In genomic region chr19:2154587-2155075, GRCh38 we compare ENCODE assay signal across 17 cellular contexts. TPM values are rescaled to one million over a fixed set of nuclear protein-coding genes. Genes with fewer than 3 reads are reported as not detected.
DNase-seq lines count a peak whose midpoint lies in the region; ATAC-seq, FAIRE-seq and TF ChIP-seq lines count a peak whose summit lies in the region.
"Had no signal": no experiment of that assay in that cellular context is flagged by ENCODE, and none has a peak within 500 bp of the region (broad histone marks: within the 10 kb centered on the region; RNA-seq: fewer than 3 reads in every experiment).

No MANE protein-coding gene starts in this region.

- no peak overlapping the region for H2BK12ac ChIP-seq in H9 (ENCODE audit: insufficient read length, low read depth, low read length)

- H3K27ac ChIP-seq in AG04450 (ENCODE audit: low read depth, low read length) (peak overlapping the region; percentile 31), keratinocyte (ENCODE audit: control insufficient read depth, insufficient read depth, low read length) (peak overlapping the region; percentile 41), upper lobe of left lung (no peak overlapping the region), H9 (ENCODE audit: insufficient read length, low read depth, low read length) (no peak overlapping the region)
- H3K27ac ChIP-seq: brain microvascular endothelial cell, HL-60, SJSA1, tibial nerve had no signal

- peaks cover 8% of the 10 kb centered on the region for H3K23me2 ChIP-seq in H9 (ENCODE audit: insufficient read length, low read depth, low read length, poor library complexity, severe bottlenecking)

- no peak overlapping the region for H2BK20ac ChIP-seq in H9 (ENCODE audit: low read depth, low read length, poor library complexity, severe bottlenecking)

- H3K4me3 Mint-ChIP-seq in IgD-negative memory B cell, result peak overlapping the region in 1 of 4 donors; percentile 22
- H3K4me3 Mint-ChIP-seq in MCF 10A (ENCODE audit: unreplicated experiment), result no peak overlapping the region
- no peak overlapping the region for H3K4me3 Mint-ChIP-seq in H9
- H3K4me3 Mint-ChIP-seq: activated T-helper 1 cell treated with anti-CD3 and anti-CD28 coated beads, Interleukin-12 subunit alpha, Interleukin-12 subunit beta, Interleukin-2, Interleukin-4 antibody, amounts not matched to agents 30 ng/mL and 10 ng/mL and 1 ng/mL, durations not matched to agents 14 hours and 24 hours and 36 hours; naive thymus-derived CD8-positive, alpha-beta T cell had no signal

- H3K23ac ChIP-seq in H9 (ENCODE audit: insufficient read length, low read depth, low read length), result no peak overlapping the region

- 92 to 95% methylated on average over 10 of the region's 10 CpGs for WGBS in upper lobe of left lung, 2 donors
- no CpG with 5 or more reads among the region's 10 CpGs for whole genome bisulfite sequencing in H9 (ENCODE audit: extremely low coverage, insufficient read length, low lambda C conversion rate)

- H3K9me3 Mint-ChIP-seq in IgD-negative memory B cell, result no peaks in the 10 kb centered on the region
- H3K9me3 Mint-ChIP-seq in MCF 10A (ENCODE audit: unreplicated experiment), result no peaks in the 10 kb centered on the region
- H3K9me3 Mint-ChIP-seq in H9, result peaks cover 0 to 1% of the 10 kb centered on the region in 2 experiments; a peak in 1 of 5 replicates
- H3K9me3 Mint-ChIP-seq: activated T-helper 1 cell treated with anti-CD3 and anti-CD28 coated beads, Interleukin-12 subunit alpha, Interleukin-12 subunit beta, Interleukin-2, Interleukin-4 antibody, amounts not matched to agents 30 ng/mL and 10 ng/mL and 1 ng/mL, durations not matched to agents 14 hours and 24 hours and 36 hours; naive thymus-derived CD8-positive, alpha-beta T cell had no signal

- H4K91ac ChIP-seq in H9 (ENCODE audit: insufficient read length, low read depth, low read length), result no peak overlapping the region

- H3K27ac Mint-ChIP-seq in IgD-negative memory B cell (peak overlapping the region in 2 of 3 donors; percentile 58 to 71), MCF 10A (ENCODE audit: low read depth, unreplicated experiment) (peak overlapping the region; percentile 90), H9 (no peak overlapping the region; a peak in 1 of 7 replicates)
- H3K27ac Mint-ChIP-seq: activated T-helper 1 cell treated with anti-CD3 and anti-CD28 coated beads, Interleukin-12 subunit alpha, Interleukin-12 subunit beta, Interleukin-2, Interleukin-4 antibody, amounts not matched to agents 30 ng/mL and 10 ng/mL and 1 ng/mL, durations not matched to agents 14 hours and 24 hours and 36 hours had no signal

- no peak overlapping the region for H3K4ac ChIP-seq in H9 (ENCODE audit: low read depth, low read length)

- no peak for TF ChIP-seq CTCF in AG04450 (IDR thresholded peaks at IDR 0.05; ENCODE audit: low read depth, low read length)
- TF ChIP-seq CTCF in MCF 10A (IDR thresholded peaks at IDR 0.05; ENCODE audit: unreplicated experiment), result no peak
- no peak for TF ChIP-seq CTCF in keratinocyte (optimal IDR thresholded peaks at IDR 0.05 in 1 of 3, IDR thresholded peaks at IDR 0.05 in 1 of 3, conservative IDR thresholded peaks at IDR 0.05 in 1 of 3; ENCODE audit: extremely low read depth in 1 of 3, insufficient read depth in 2 of 3, low read length in 3 of 3)
- no peak for TF ChIP-seq CTCF in upper lobe of left lung (IDR thresholded peaks at IDR 0.05)
- no peak for TF ChIP-seq CTCF in H9 (conservative IDR thresholded peaks at IDR 0.05)

- H2BK120ac ChIP-seq in H9 (ENCODE audit: low read depth, low read length, poor library complexity, severe bottlenecking), result no peak overlapping the region

- no peak overlapping the region for H2BK15ac ChIP-seq in H9 (ENCODE audit: low read depth, low read length)

- H3K9me3 ChIP-seq in AG04450 (ENCODE audit: control insufficient read depth, insufficient read depth, low read length) (no peaks in the 10 kb centered on the region; the same call in 1 of the 2 replicates), keratinocyte (ENCODE audit: control insufficient read depth, low read depth, low read length) (no peaks in the 10 kb centered on the region), upper lobe of left lung (no peaks in the 10 kb centered on the region), H9 (ENCODE audit: control insufficient read depth, low read depth, low read length) (no peaks in the 10 kb centered on the region)
- H3K9me3 ChIP-seq: SJSA1, tibial nerve had no signal

- peaks cover 0 to 2% of the 10 kb centered on the region in 2 experiments for H3K36me3 ChIP-seq in keratinocyte (ENCODE audit: control insufficient read depth in 2 of 2, extremely low read depth in 1 of 2, insufficient read depth in 2 of 2, low read length in 2 of 2)
- no peaks in the 10 kb centered on the region for H3K36me3 ChIP-seq in upper lobe of left lung
- H3K36me3 ChIP-seq: brain microvascular endothelial cell, tibial nerve had no signal

- H4K20me1 ChIP-seq in keratinocyte (ENCODE audit: control insufficient read depth, extremely low read depth, insufficient read depth, low read length) (no peaks in the 10 kb centered on the region), H9 (ENCODE audit: control insufficient read depth, insufficient read depth, insufficient read length) (no peaks in the 10 kb centered on the region)

- no peak overlapping the region for H3K56ac ChIP-seq in H9 (ENCODE audit: insufficient read length, low read depth, low read length)

- no TSS peak for BruUV-seq in MCF 10A (replicated peaks; lab: Mats Ljungman, UMichigan)

- peaks cover under 1% of the 10 kb centered on the region for H3K79me1 ChIP-seq in H9 (ENCODE audit: insufficient read depth, low read depth, low read length, poor library complexity, severe bottlenecking)

- TF ChIP-seq EP300 in upper lobe of left lung (IDR thresholded peaks at IDR 0.05), result no peak

- H2AK5ac ChIP-seq in H9 (ENCODE audit: insufficient read length, low read length), result no peak overlapping the region

- CTCF ChIA-PET in AG04450 (lab: Charles Lee), result interaction anchor here (0.7 to 3.0 kb wide), 9 partner anchors 12 to 304 kb away, joined by 3 to 36 read pairs (median 8); no protein-coding TSS in a partner anchor
- CTCF ChIA-PET in MCF 10A (lab: Yijun Ruan, JAX), result interaction anchor here (0.7 to 2.1 kb wide), 6 partner anchors 15 to 340 kb away, joined by 3 to 6 read pairs (median 3); no protein-coding TSS in a partner anchor

- H3K36me3 Mint-ChIP-seq in IgD-negative memory B cell, result no peaks in the 10 kb centered on the region
- peaks cover 2% of the 10 kb centered on the region for H3K36me3 Mint-ChIP-seq in MCF 10A (ENCODE audit: insufficient read depth, unreplicated experiment)
- H3K36me3 Mint-ChIP-seq in H9 (ENCODE audit: insufficient read depth in 1 of 3, low read depth in 3 of 3), result peaks cover 0 to 9% (median 6%) of the 10 kb centered on the region in 3 experiments; a peak in 5 of 7 replicates
- H3K36me3 Mint-ChIP-seq: naive thymus-derived CD8-positive, alpha-beta T cell had no signal

- H3K18ac ChIP-seq in H9 (ENCODE audit: insufficient read length, low read depth, low read length), result no peak overlapping the region

- no peak for DNase-seq in AG04450 (ENCODE audit: low read depth, low spot score)
- DNase-seq in MCF 10A (ENCODE audit: unreplicated experiment), result peak; percentile 47
- DNase-seq in keratinocyte (ENCODE audit: low read depth, low spot score), result no peak
- no peak for DNase-seq in upper lobe of left lung
- DNase-seq in H9, result no peak
- DNase-seq in stimulated activated CD4-positive, alpha-beta T cell treated with anti-CD3 and anti-CD28 coated beads, Interleukin-4, amount 100 ng/mL, for 24 hours, result no peak
- DNase-seq: activated CD4-positive, CD25-positive, alpha-beta regulatory T cell; brain microvascular endothelial cell; erythroblast; naive thymus-derived CD8-positive, alpha-beta T cell; NCI-H1048 had no signal

- H4K8ac ChIP-seq in H9 (replicated peaks; ENCODE audit: insufficient read length, low read depth, low read length), result no peak overlapping the region

- intact Hi-C loops in MCF 10A (cut with micrococcal nuclease), result loop anchor here (5.0 kb wide), 1 partner anchor 137 kb away; the partner anchor contains the start of gene BTBD2

- H3T11ph ChIP-seq in H9 (ENCODE audit: low read length), result no peak overlapping the region

- H3K79me2 ChIP-seq in keratinocyte (ENCODE audit: control insufficient read depth, insufficient read depth, low read length) (peaks cover 16% of the 10 kb centered on the region), H9 (ENCODE audit: insufficient read depth, low read length) (peaks cover 14% of the 10 kb centered on the region; the same call in 1 of the 2 replicates)

- H3K4me2 ChIP-seq in keratinocyte (ENCODE audit: control insufficient read depth, extremely low read depth, insufficient read depth, low read depth, low read length) (peak overlapping the region; percentile 44), H9 (ENCODE audit: insufficient read depth, insufficient read length, low read length) (no peak overlapping the region)

- POLR2A ChIA-PET in AG04450 (lab: Yijun Ruan, JAX) (no interaction called here), MCF 10A (lab: Yijun Ruan, JAX) (interaction anchor here (0.6 to 2.8 kb wide), 11 partner anchors 9 to 273 kb away, joined by 3 to 20 read pairs (median 4); partner anchors contain the start of genes LSM7, PLEKHJ1 and TIMM13)

- H3K27me3 ChIP-seq in AG04450 (ENCODE audit: control insufficient read depth, insufficient read depth, low read length) (no peaks in the 10 kb centered on the region), keratinocyte (ENCODE audit: control insufficient read depth, extremely low read depth, insufficient read depth, low read length) (no peaks in the 10 kb centered on the region), upper lobe of left lung (no peaks in the 10 kb centered on the region), H9 (ENCODE audit: insufficient read depth, low read length) (no peaks in the 10 kb centered on the region)
- H3K27me3 ChIP-seq: brain microvascular endothelial cell, SJSA1, tibial nerve had no signal

- H3K9ac ChIP-seq in keratinocyte (ENCODE audit: control insufficient read depth, extremely low read depth, insufficient read depth, low read length), result no peak overlapping the region
- no peak overlapping the region for H3K9ac ChIP-seq in H9 (ENCODE audit: extremely low read depth, insufficient read length, low read length)

- no peaks in the 10 kb centered on the region for H3K9me1 ChIP-seq in keratinocyte (ENCODE audit: control insufficient read depth, extremely low read depth, insufficient read depth, low read length)

- no peak overlapping the region for H2BK5ac ChIP-seq in H9 (ENCODE audit: insufficient read length, low read length)

- H2AFZ ChIP-seq in keratinocyte (ENCODE audit: control insufficient read depth, low read length) (no peak overlapping the region), H9 (ENCODE audit: low read length) (no peak overlapping the region)

- TF ChIP-seq POLR2A in upper lobe of left lung (IDR thresholded peaks at IDR 0.05), result no peak

- H3K4me1 Mint-ChIP-seq in IgD-negative memory B cell (peaks cover 11 to 19% (median 17%) of the 10 kb centered on the region in 3 donors), MCF 10A (ENCODE audit: insufficient read depth, unreplicated experiment) (peaks cover 12% of the 10 kb centered on the region), H9 (peaks cover 11 to 14% of the 10 kb centered on the region in 2 experiments)

- H4K5ac ChIP-seq in H9 (ENCODE audit: insufficient read length, low read depth, low read length), result no peak overlapping the region

- FAIRE-seq in keratinocyte (lab: Jason Lieb, UNC), result no peak

- dilution Hi-C loops in keratinocyte (cut with MboI; ENCODE audit: extremely low pct_ligation_motif_present, low sequenced_read_pairs), result no loop called here

- H3K4me1 ChIP-seq in keratinocyte (ENCODE audit: control insufficient read depth, extremely low read depth, insufficient read depth, low read length), result peaks cover 19% of the 10 kb centered on the region
- peaks cover 16 to 27% (median 18%) of the 10 kb centered on the region in 4 donors for H3K4me1 ChIP-seq in upper lobe of left lung
- no peaks in the 10 kb centered on the region for H3K4me1 ChIP-seq in H9 (ENCODE audit: insufficient read depth, low read length)

- H3K27me3 Mint-ChIP-seq in IgD-negative memory B cell, result no peaks in the 10 kb centered on the region
- no peaks in the 10 kb centered on the region for H3K27me3 Mint-ChIP-seq in MCF 10A (ENCODE audit: insufficient read depth, unreplicated experiment)
- H3K27me3 Mint-ChIP-seq in H9 (ENCODE audit: low read depth), result no peaks in the 10 kb centered on the region; the same call in 1 of the 2 replicates
- H3K27me3 Mint-ChIP-seq: naive thymus-derived CD8-positive, alpha-beta T cell had no signal

- H3K14ac ChIP-seq in H9 (ENCODE audit: insufficient read depth, low read length), result no peak overlapping the region

- ATAC-seq in upper lobe of left lung (ENCODE audit: low FRiP score in 2 of 2) (no peak), GM19351 (IDR thresholded peaks at IDR 0.05; ENCODE audit: unreplicated experiment) (no peak)
- ATAC-seq: naive thymus-derived CD8-positive, alpha-beta T cell had no signal

- H3K4me3 ChIP-seq in AG04450 (ENCODE audit: low read depth, low read length) (no peak overlapping the region), keratinocyte (ENCODE audit: control insufficient read depth in 2 of 3, extremely low read depth in 1 of 3, insufficient read depth in 2 of 3, low read depth in 1 of 3, low read length in 3 of 3) (no peak overlapping the region), upper lobe of left lung (no peak overlapping the region)
- H3K4me3 ChIP-seq: SJSA1, tibial nerve had no signal

RNA-seq across cellular contexts. Expression of gene AP3D1, which starts 3.3 kb away (rescaled TPM):
- polyA plus RNA-seq in AG04450 (2011; rRNA removed) (68.2 and 94.4 TPM in 2 replicates), IgD-negative memory B cell (23.7 TPM), keratinocyte (51.1 to 108 TPM (median 56.1 TPM) in 3 replicates)
- polyA minus RNA-seq in AG04450 (2011; rRNA and poly(A)+ RNA removed), result 134 and 184 TPM in 2 replicates
- total RNA-seq in MCF 10A (2022) (172 and 181 TPM in 2 replicates), upper lobe of left lung (100 to 1,000 TPM in 5 of 6 donors, 10 to 100 TPM in 1; 73.5 to 180 (median 115) TPM), H9 (2021) (142 and 147 TPM in 2 replicates)
- 61.5 TPM for polyA plus RNA-seq in keratinocyte (2011; ENCODE audit: low read depth)
- 89.9 and 126 TPM in 2 replicates for polyA plus RNA-seq in keratinocyte (2011; cell fraction: cytosol; rRNA removed)
- 163 and 205 TPM in 2 replicates for polyA plus RNA-seq in keratinocyte (2011; cell fraction: nucleus; rRNA removed)
- polyA plus RNA-seq in keratinocyte (2012; ENCODE audit: low replicate concordance), result 66.6 and 121 TPM in 2 replicates
- 113 to 554 TPM (median 119 TPM) in 3 replicates for polyA minus RNA-seq in keratinocyte
- polyA minus RNA-seq in keratinocyte (2011; cell fraction: cytosol; rRNA and poly(A)+ RNA removed), result 91.5 TPM
- polyA minus RNA-seq in keratinocyte (2011; cell fraction: nucleus; rRNA and poly(A)+ RNA removed), result 90.5 and 127 TPM in 2 replicates

RNA-seq across cellular contexts. Expression of gene DOT1L, which starts 9.1 kb away (rescaled TPM):
- 3.2 and 4.3 TPM in 2 replicates for polyA plus RNA-seq in AG04450 (2011; rRNA removed)
- polyA minus RNA-seq in AG04450 (2011; rRNA and poly(A)+ RNA removed), result 12.7 and 16.7 TPM in 2 replicates
- polyA plus RNA-seq in IgD-negative memory B cell, result 2.7 TPM
- 27.0 and 28.4 TPM in 2 replicates for total RNA-seq in MCF 10A (2022)
- 3.0 to 4.6 TPM (median 3.3 TPM) in 3 replicates for polyA plus RNA-seq in keratinocyte
- 14.9 TPM for polyA plus RNA-seq in keratinocyte (2011; ENCODE audit: low read depth)
- 2.0 and 3.4 TPM in 2 replicates for polyA plus RNA-seq in keratinocyte (2011; cell fraction: cytosol; rRNA removed)
- 7.6 and 9.5 TPM in 2 replicates for polyA plus RNA-seq in keratinocyte (2011; cell fraction: nucleus; rRNA removed)
- 6.4 and 6.8 TPM in 2 replicates for polyA plus RNA-seq in keratinocyte (2012; ENCODE audit: low replicate concordance)
- polyA minus RNA-seq in keratinocyte, result 6.0 to 24.1 TPM (median 7.4 TPM) in 3 replicates
- polyA minus RNA-seq in keratinocyte (2011; cell fraction: cytosol; rRNA and poly(A)+ RNA removed), result 5.9 TPM
- polyA minus RNA-seq in keratinocyte (2011; cell fraction: nucleus; rRNA and poly(A)+ RNA removed), result 8.8 and 10.9 TPM in 2 replicates
- total RNA-seq in upper lobe of left lung, result 100 to 1,000 TPM in 1 of 6 donors, 10 to 100 TPM in 5; 30.3 to 104 (median 37.2) TPM
- 78.5 and 81.6 TPM in 2 replicates for total RNA-seq in H9 (2021)

RNA-seq across cellular contexts. Expression of gene IZUMO4, which starts 57.9 kb away (rescaled TPM):
- 0.56 and 0.84 TPM in 2 replicates for polyA plus RNA-seq in AG04450 (2011; rRNA removed)
- polyA minus RNA-seq in AG04450 (2011; rRNA and poly(A)+ RNA removed), result 0.39 TPM in 1 of 2 replicates, not detected in the other
- polyA plus RNA-seq in IgD-negative memory B cell, result 0.83 TPM
- total RNA-seq in MCF 10A (2022), result 3.1 and 5.3 TPM in 2 replicates
- 6.0 to 14.9 TPM (median 6.7 TPM) in 3 replicates for polyA plus RNA-seq in keratinocyte
- 1.8 TPM for polyA plus RNA-seq in keratinocyte (2011; ENCODE audit: low read depth)
- polyA plus RNA-seq in keratinocyte (2011; cell fraction: cytosol; rRNA removed), result 3.4 and 6.7 TPM in 2 replicates
- 23.2 and 33.2 TPM in 2 replicates for polyA plus RNA-seq in keratinocyte (2011; cell fraction: nucleus; rRNA removed)
- polyA plus RNA-seq in keratinocyte (2012; ENCODE audit: low replicate concordance), result 6.3 and 7.6 TPM in 2 replicates
- 5.0 to 8.4 TPM (median 7.2 TPM) in 3 replicates for polyA minus RNA-seq in keratinocyte
- polyA minus RNA-seq in keratinocyte (2011; cell fraction: cytosol; rRNA and poly(A)+ RNA removed), result 3.5 TPM
- polyA minus RNA-seq in keratinocyte (2011; cell fraction: nucleus; rRNA and poly(A)+ RNA removed), result 1.6 and 3.3 TPM in 2 replicates
- total RNA-seq in upper lobe of left lung, result 10 to 100 TPM in 2 of 6 donors, 1 to 10 TPM in 3, under 1 TPM in 1; 0.59 to 61.8 (median 6.4) TPM
- total RNA-seq in H9 (2021), result 2.1 and 3.0 TPM in 2 replicates

RNA-seq across cellular contexts. Expression of gene MOB3A, which starts 58.5 kb away (rescaled TPM):
- polyA plus RNA-seq in AG04450 (2011; rRNA removed), result 20.5 and 25.3 TPM in 2 replicates
- polyA minus RNA-seq in AG04450 (2011; rRNA and poly(A)+ RNA removed), result 37.7 and 52.0 TPM in 2 replicates
- 136 TPM for polyA plus RNA-seq in IgD-negative memory B cell
- total RNA-seq in MCF 10A (2022), result 40.9 and 47.2 TPM in 2 replicates
- polyA plus RNA-seq in keratinocyte, result 24.1 to 61.8 TPM (median 34.2 TPM) in 3 replicates
- polyA plus RNA-seq in keratinocyte (2011; ENCODE audit: low read depth), result 8.6 TPM
- polyA plus RNA-seq in keratinocyte (2011; cell fraction: cytosol; rRNA removed), result 35.7 and 45.2 TPM in 2 replicates
- 44.3 and 61.8 TPM in 2 replicates for polyA plus RNA-seq in keratinocyte (2011; cell fraction: nucleus; rRNA removed)
- 20.9 and 52.4 TPM in 2 replicates for polyA plus RNA-seq in keratinocyte (2012; ENCODE audit: low replicate concordance)
- polyA minus RNA-seq in keratinocyte, result 57.5 to 202 TPM (median 64.4 TPM) in 3 replicates
- polyA minus RNA-seq in keratinocyte (2011; cell fraction: cytosol; rRNA and poly(A)+ RNA removed), result 125 TPM
- 30.7 and 47.2 TPM in 2 replicates for polyA minus RNA-seq in keratinocyte (2011; cell fraction: nucleus; rRNA and poly(A)+ RNA removed)
- 100 to 1,000 TPM in 1 of 6 donors, 10 to 100 TPM in 5; 35.4 to 107 (median 60.7) TPM for total RNA-seq in upper lobe of left lung
- total RNA-seq in H9 (2021), result 11.5 and 13.3 TPM in 2 replicates

Comparison
In these comparisons a context has a peak if more than half of its experiments do, and no peak if none do; other contexts are left out.
1. H3K27ac ChIP-seq: peak in AG04450 (single experiment) and keratinocyte (single experiment); none in upper lobe of left lung (0 of 4) and H9 (single experiment).
2. H3K27ac Mint-ChIP-seq: peak in IgD-negative memory B cell (2 of 3) and MCF 10A (single experiment); none in H9 (0 of 3).